In genomic region chr9:80664327-80665210, GRCh38 we compare ENCODE assay signal across 15 cellular contexts.
DNase-seq lines count a peak whose midpoint lies in the region; ATAC-seq and TF ChIP-seq lines count a peak whose summit lies in the region.
"Had no signal": no experiment of that assay in that cellular context is flagged by ENCODE, and none has a peak within 500 bp of the region (broad histone marks: within the 10 kb centered on the region; RNA-seq: fewer than 3 reads in every experiment).

No MANE protein-coding gene starts in this region.

- H3K9ac ChIP-seq in mammary epithelial cell (ENCODE audit: insufficient read depth, low read length) (no peak overlapping the region), mesendoderm (ENCODE audit: low read length) (no peak overlapping the region)

- H4K20me1 ChIP-seq in mammary epithelial cell (ENCODE audit: insufficient read depth, low read length) = no peaks in the 10 kb centered on the region

- peaks cover 23% of the 10 kb centered on the region for H3K9me3 Mint-ChIP-seq in CD8-positive, alpha-beta T cell

- no peak overlapping the region for H3K56ac ChIP-seq in mesendoderm (ENCODE audit: low read length)

- no peaks in the 10 kb centered on the region for H3K4me1 Mint-ChIP-seq in CD8-positive, alpha-beta T cell (ENCODE audit: low read depth)

- H3K4me1 ChIP-seq in mammary epithelial cell (ENCODE audit: insufficient read depth, low read length) (no peaks in the 10 kb centered on the region), mesendoderm (ENCODE audit: control insufficient read depth, low read depth, low read length) (no peaks in the 10 kb centered on the region)
- no peaks in the 10 kb centered on the region for H3K4me1 ChIP-seq in CD8-positive, alpha-beta T cell (ENCODE audit: insufficient read depth, low read length)

- WGBS in mammary epithelial cell (ENCODE audit: low coverage, missing lambda C conversion rate) = 62% methylated on average over 4 of the region's 4 CpGs
- 100% methylated on average over 1 of the region's 4 CpGs for WGBS in mesendoderm (ENCODE audit: extremely low coverage, insufficient coverage, low lambda C conversion rate)

- no peak overlapping the region for H3K4me3 Mint-ChIP-seq in CD8-positive, alpha-beta T cell
- H3K4me3 Mint-ChIP-seq: stimulated activated naive B cell treated with anti-CD40 and anti-IgM and Interleukin-4, amounts not matched to agents 10 μg/mL and 1 μg/mL and 100 μg/mL, for 72 hours had no signal

- H3K4me2 ChIP-seq in mammary epithelial cell (ENCODE audit: insufficient read depth, low read depth, low read length) (no peak overlapping the region), mesendoderm (ENCODE audit: low read length) (no peak overlapping the region)

- H3K9me3 ChIP-seq in mammary epithelial cell (replicated peaks; ENCODE audit: insufficient read depth, low read length) = peaks cover 3% of the 10 kb centered on the region
- H3K9me3 ChIP-seq in CD8-positive, alpha-beta T cell (ENCODE audit: low read length) = no peaks in the 10 kb centered on the region
- H3K9me3 ChIP-seq: neutrophil had no signal

- no peak overlapping the region for H3K23ac ChIP-seq in mesendoderm (ENCODE audit: low read length)

- CTCF ChIA-PET in mammary epithelial cell (lab: Charles Lee; ENCODE audit: low non-redundant PET) = no interaction called here
- CTCF ChIA-PET in CD8-positive, alpha-beta T cell (lab: Charles Lee) = no interaction called here

- no peaks in the 10 kb centered on the region for H3K79me2 ChIP-seq in mammary epithelial cell (ENCODE audit: insufficient read depth, low read length)
- H3K79me2 ChIP-seq in mesendoderm (ENCODE audit: control insufficient read depth, insufficient read depth, low read length) = no peaks in the 10 kb centered on the region

- no peaks in the 10 kb centered on the region for H3K27me3 Mint-ChIP-seq in CD8-positive, alpha-beta T cell (ENCODE audit: low read depth)
- H3K27me3 Mint-ChIP-seq: stimulated activated naive B cell treated with anti-CD40 and anti-IgM and Interleukin-4, amounts not matched to agents 10 μg/mL and 1 μg/mL and 100 μg/mL, for 72 hours had no signal

- H3K27ac ChIP-seq in mammary epithelial cell (ENCODE audit: insufficient read depth, low read depth, low read length) (no peak overlapping the region), mesendoderm (ENCODE audit: low read depth, low read length) (no peak overlapping the region)
- H3K27ac ChIP-seq in CD8-positive, alpha-beta T cell (ENCODE audit: low read depth, low read length) = no peak overlapping the region
- H3K27ac ChIP-seq: neutrophil had no signal

- TF ChIP-seq CTCF in LNCaP clone FGC (IDR thresholded peaks at IDR 0.05; ENCODE audit: control insufficient read depth, extremely low read depth, insufficient read depth) (peak; percentile 52), mammary epithelial cell (conservative IDR thresholded peaks at IDR 0.05 in 1 of 2, IDR thresholded peaks at IDR 0.05 in 1 of 2; ENCODE audit: extremely low read depth in 1 of 2, insufficient read depth in 1 of 2, low read depth in 1 of 2, low read length in 2 of 2) (peak; percentile 34 to 66)
- no peak for TF ChIP-seq CTCF in CD8-positive, alpha-beta T cell (IDR thresholded peaks at IDR 0.05)

- H3K27me3 ChIP-seq in mammary epithelial cell (ENCODE audit: insufficient read depth, low read length) = no peaks in the 10 kb centered on the region
- no peaks in the 10 kb centered on the region for H3K27me3 ChIP-seq in mesendoderm (ENCODE audit: insufficient read depth, low read length, poor library complexity)
- H3K27me3 ChIP-seq in CD8-positive, alpha-beta T cell (ENCODE audit: insufficient read depth, low read length) = no peaks in the 10 kb centered on the region
- H3K27me3 ChIP-seq: neutrophil had no signal

- H3K27ac Mint-ChIP-seq in CD8-positive, alpha-beta T cell = no peak overlapping the region
- H3K27ac Mint-ChIP-seq: stimulated activated naive B cell treated with anti-CD40 and anti-IgM and Interleukin-4, amounts not matched to agents 10 μg/mL and 1 μg/mL and 100 μg/mL, for 72 hours had no signal

- H2BK120ac ChIP-seq in mesendoderm (ENCODE audit: low read depth, low read length) = no peak overlapping the region

- dilution Hi-C loops in mammary epithelial cell (cut with HindIII; ENCODE audit: low sequenced_read_pairs) = no loop called here

- H2AK5ac ChIP-seq in mesendoderm (ENCODE audit: low read length) = no peak overlapping the region

- BruUV-seq in mammary epithelial cell (replicated peaks; lab: Mats Ljungman, UMichigan) = no TSS peak

- DNase-seq in GF-D8 (lab: John Stamatoyannopoulos, UW) (peak; percentile 55), LNCaP clone FGC (ENCODE audit: low read depth) (peak; percentile 10), mammary epithelial cell (peak; percentile 54), mesendoderm (peak; percentile 35), GM19238 (ENCODE audit: insufficient read length, low spot score) (no peak)
- DNase-seq in activated CD4-positive, alpha-beta T cell treated with anti-CD3 and anti-CD28 coated beads for 48 hours = no peak
- DNase-seq in CD8-positive, alpha-beta T cell = no peak
- DNase-seq: activated effector memory CD4-positive, alpha-beta T cell treated with anti-CD3 and anti-CD28 coated beads, Interleukin-2, amount 50 U/mL, for 16 hours; caudate nucleus; DMS153; left cardiac atrium; NCI-H1694; stimulated activated naive B cell treated with anti-CD40 and anti-IgM and Interleukin-4, amounts not matched to agents 10 μg/mL and 1 μg/mL and 100 μg/mL, for 72 hours had no signal

- H2BK5ac ChIP-seq in mesendoderm (ENCODE audit: low read length) = no peak overlapping the region

- H3K4me3 ChIP-seq in LNCaP clone FGC (ENCODE audit: low read depth, low read length) (no peak overlapping the region), mammary epithelial cell (replicated peaks in 1 of 3; ENCODE audit: insufficient read depth in 1 of 3, low read depth in 2 of 3, low read length in 3 of 3) (no peak overlapping the region), mesendoderm (ENCODE audit: low read length) (no peak overlapping the region)
- H3K4me3 ChIP-seq in CD8-positive, alpha-beta T cell (ENCODE audit: low read depth, low read length) = no peak overlapping the region

- no peak overlapping the region for H2AFZ ChIP-seq in mammary epithelial cell (ENCODE audit: low read depth, low read length)

- POLR2A ChIA-PET in CD8-positive, alpha-beta T cell (lab: Charles Lee) = no interaction called here

- H3K36me3 Mint-ChIP-seq in CD8-positive, alpha-beta T cell = no peaks in the 10 kb centered on the region

- H3K79me1 ChIP-seq in mesendoderm (ENCODE audit: low read length) = no peaks in the 10 kb centered on the region

- H3K4ac ChIP-seq in mesendoderm (ENCODE audit: low read depth, low read length) = no peak overlapping the region

- no peak overlapping the region for H4K5ac ChIP-seq in mesendoderm (ENCODE audit: low read length)

- intact Hi-C loops in mammary epithelial cell (cut with micrococcal nuclease) = loop anchor here (1.0 kb wide), 1 partner anchor 222 kb away; no protein-coding TSS in a partner anchor
- intact Hi-C loops in CD8-positive, alpha-beta T cell (cut with DNase I, micrococcal nuclease) = no loop called here

- no peak overlapping the region for H3K18ac ChIP-seq in mesendoderm (ENCODE audit: low read length)

- no peak for ATAC-seq in CD8-positive, alpha-beta T cell
- ATAC-seq in GM21737 (IDR thresholded peaks at IDR 0.05; ENCODE audit: unreplicated experiment) = no peak
- ATAC-seq: left cardiac atrium had no signal

- in situ Hi-C loops in mammary epithelial cell (cut with MboI; ENCODE audit: low sequenced_read_pairs in 2 of 2) = no loop called here

- no peak overlapping the region for H4K8ac ChIP-seq in mesendoderm (ENCODE audit: low read depth, low read length)

- no peak overlapping the region for H2BK15ac ChIP-seq in mesendoderm (replicated peaks; ENCODE audit: low read depth)

- no peaks in the 10 kb centered on the region for H3K36me3 ChIP-seq in mammary epithelial cell (ENCODE audit: insufficient read depth, low read length)
- H3K36me3 ChIP-seq in mesendoderm (ENCODE audit: control insufficient read depth, insufficient read depth, low read length) = no peaks in the 10 kb centered on the region
- H3K36me3 ChIP-seq in CD8-positive, alpha-beta T cell (ENCODE audit: insufficient read depth, low read length) = no peaks in the 10 kb centered on the region
- H3K36me3 ChIP-seq: neutrophil had no signal

Comparison
In these comparisons a context has a peak if more than half of its experiments do, and no peak if none do; other contexts are left out.
1. DNase-seq: peak in GF-D8 (single experiment), LNCaP clone FGC (single experiment), mammary epithelial cell (single experiment) and mesendoderm (single experiment); none in activated CD4-positive, alpha-beta T cell treated with anti-CD3 and anti-CD28 coated beads for 48 hours (single experiment), CD8-positive, alpha-beta T cell (0 of 7) and GM19238 (single experiment).